Comparison of ENCODE assay signal across 16 cellular contexts in the genomic region with DNA sequence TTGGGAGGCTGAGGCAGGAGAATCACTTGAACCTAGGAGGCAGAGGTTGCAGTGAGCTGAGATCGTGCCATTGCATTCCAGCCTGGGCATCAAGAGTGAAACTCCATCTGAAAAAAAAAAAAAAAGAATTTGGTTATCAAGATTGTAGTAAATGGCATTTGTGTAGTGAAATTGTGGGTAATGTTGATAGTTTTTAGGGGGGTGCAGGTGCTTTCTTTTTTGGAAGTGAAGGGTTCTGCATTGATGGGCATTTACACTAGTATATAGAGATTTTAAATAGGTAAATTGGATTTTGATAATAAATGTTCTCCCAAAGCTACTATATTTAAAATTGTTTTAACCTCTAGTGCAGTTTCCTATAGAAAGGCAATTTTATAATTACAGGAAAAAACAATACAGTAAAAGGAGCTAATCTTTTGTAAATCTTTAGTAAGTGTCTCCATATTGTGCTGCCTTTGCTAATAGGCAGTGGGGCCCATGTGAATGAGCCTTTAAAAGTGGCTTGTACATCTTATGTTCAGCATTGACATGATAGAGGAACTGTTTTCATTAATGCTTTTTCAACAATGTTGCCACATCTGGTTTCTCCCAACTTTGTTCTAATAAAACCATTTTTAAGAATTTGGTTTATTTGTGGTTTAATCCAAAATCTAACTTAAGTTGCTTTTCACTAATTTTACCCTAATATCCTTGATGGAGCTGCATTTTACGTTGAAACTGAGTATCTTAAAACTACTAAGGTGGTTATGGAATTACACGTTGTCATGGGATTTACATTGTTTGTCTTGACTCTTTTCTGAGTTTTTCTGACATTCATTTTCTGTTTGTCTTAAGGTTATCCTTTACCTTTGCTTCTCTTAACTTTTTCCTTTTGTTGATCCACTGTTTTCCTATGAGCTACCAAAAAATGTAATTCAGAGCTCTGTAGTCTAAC. TPM values are rescaled to one million over a fixed set of nuclear protein-coding genes. Genes with fewer than 3 reads are reported as not detected.
A peak's percentile ranks its signal among the peaks of the same experiment; 100 is the strongest.
DNase-seq lines count a peak whose midpoint lies in the region; ATAC-seq, FAIRE-seq and TF ChIP-seq lines count a peak whose summit lies in the region.
"Had no signal": no experiment of that assay in that cellular context is flagged by ENCODE, and none has a peak within 500 bp of the region (broad histone marks: within the 10 kb centered on the region; RNA-seq: fewer than 3 reads in every experiment).

No MANE protein-coding gene starts in this region.

- H3K27ac ChIP-seq in BLaER1, result no peak overlapping the region
- no peak overlapping the region for H3K27ac ChIP-seq in effector memory CD4-positive, alpha-beta T cell (ENCODE audit: insufficient read depth, low read length, poor library complexity, severe bottlenecking)
- H3K27ac ChIP-seq: breast epithelium had no signal

- no peak for DNase-seq in D721Med (ENCODE audit: insufficient read length, low spot score)
- no peak for DNase-seq in T-cell
- DNase-seq in mesothelial cell of epicardium (ENCODE audit: low spot score in 2 of 2, unreplicated experiment in 2 of 2), result no peak
- DNase-seq in effector memory CD4-positive, alpha-beta T cell, result no peak
- no peak for DNase-seq in T1000 (lab: John Stamatoyannopoulos, UW)
- DNase-seq in amniotic stem cell (lab: John Stamatoyannopoulos, UW), result no peak
- DNase-seq in RKO (ENCODE audit: low spot score), result no peak
- DNase-seq: endodermal cell; islet precursor cell; NCI-H1048; stimulated activated CD4-positive, alpha-beta T cell treated with anti-CD3 and anti-CD28 coated beads, Interleukin-2, amount 100 ng/mL, for 48 hours; SW 1271; uterus had no signal

- peaks cover 38% of the 10 kb centered on the region for H3K36me3 ChIP-seq in BLaER1
- no peaks in the 10 kb centered on the region for H3K36me3 ChIP-seq in effector memory CD4-positive, alpha-beta T cell (ENCODE audit: control insufficient read depth, insufficient read depth, low read length)
- H3K36me3 ChIP-seq: breast epithelium, uterus had no signal

- CTCF ChIA-PET in T-cell (lab: Charles Lee), result interaction anchor here (0.6 to 2.1 kb wide), 12 partner anchors 10 to 257 kb away, joined by 3 to 9 read pairs (median 4); a partner anchor contains a TSS

- H3K4me1 ChIP-seq in BLaER1, result peaks cover 72% of the 10 kb centered on the region
- peaks cover 52% of the 10 kb centered on the region for H3K4me1 ChIP-seq in effector memory CD4-positive, alpha-beta T cell (ENCODE audit: control insufficient read depth, insufficient read depth, low read length, poor library complexity, severe bottlenecking)

- H3K4me3 Mint-ChIP-seq in T-cell (peak overlapping the region; percentile 29 to 60 (median 57)), mesothelial cell of epicardium (no peak overlapping the region)
- H3K4me3 Mint-ChIP-seq: endodermal cell had no signal

- no peak overlapping the region for H3K9ac ChIP-seq in BLaER1

- no peaks in the 10 kb centered on the region for H3K9me3 ChIP-seq in BLaER1
- H3K9me3 ChIP-seq in effector memory CD4-positive, alpha-beta T cell (ENCODE audit: control insufficient read depth, low read length), result no peaks in the 10 kb centered on the region
- H3K9me3 ChIP-seq: breast epithelium, uterus had no signal

- peak; percentile 11 for FAIRE-seq in D721Med (lab: Jason Lieb, UNC)
- FAIRE-seq: frontal cortex had no signal

- H3K9me3 Mint-ChIP-seq in T-cell (no peaks in the 10 kb centered on the region), mesothelial cell of epicardium (no peaks in the 10 kb centered on the region)
- H3K9me3 Mint-ChIP-seq: endodermal cell had no signal

- POLR2A ChIA-PET in T-cell (lab: Charles Lee), result interaction anchor here (0.5 to 4.2 kb wide), 16 partner anchors 8 to 762 kb away, joined by 3 to 30 read pairs (median 5); a partner anchor contains a TSS

- H3K4me1 Mint-ChIP-seq in T-cell, result peaks cover 91 to 95% (median 93%) of the 10 kb centered on the region in 3 donors
- H3K4me1 Mint-ChIP-seq in mesothelial cell of epicardium, result peaks cover 60% of the 10 kb centered on the region

- no peaks in the 10 kb centered on the region for H3K27me3 ChIP-seq in BLaER1
- no peaks in the 10 kb centered on the region for H3K27me3 ChIP-seq in effector memory CD4-positive, alpha-beta T cell (replicated peaks; ENCODE audit: control insufficient read depth, insufficient read depth, low read length, poor library complexity, severe bottlenecking)
- H3K27me3 ChIP-seq: breast epithelium, uterus had no signal

- H3K4me3 ChIP-seq in BLaER1, result no peak overlapping the region
- no peak overlapping the region for H3K4me3 ChIP-seq in effector memory CD4-positive, alpha-beta T cell (ENCODE audit: insufficient read depth, low read depth, low read length, poor library complexity, severe bottlenecking)
- H3K4me3 ChIP-seq: breast epithelium had no signal

- H3K4me2 ChIP-seq in BLaER1, result peak overlapping the region; percentile 8; the same call in 1 of the 2 replicates

- H3K27ac Mint-ChIP-seq in T-cell (peak overlapping the region; percentile 23 to 34), mesothelial cell of epicardium (peak overlapping the region; percentile 80)
- H3K27ac Mint-ChIP-seq: endodermal cell had no signal

- no peak for ATAC-seq in T-cell (replicated peaks in 1 of 4)

- H3K27me3 Mint-ChIP-seq in T-cell (no peaks in the 10 kb centered on the region), mesothelial cell of epicardium (ENCODE audit: low read depth) (no peaks in the 10 kb centered on the region)

- H4K20me1 ChIP-seq in BLaER1, result peaks cover 100% of the 10 kb centered on the region

- H3K36me3 Mint-ChIP-seq in T-cell, result peaks cover 21% of the 10 kb centered on the region
- no peaks in the 10 kb centered on the region for H3K36me3 Mint-ChIP-seq in mesothelial cell of epicardium

- TF ChIP-seq CTCF in D721Med (IDR thresholded peaks at IDR 0.05; ENCODE audit: insufficient read depth, missing control alignments) (no peak), mesothelial cell of epicardium (IDR thresholded peaks at IDR 0.05; ENCODE audit: unreplicated experiment) (no peak)

RNA-seq across cellular contexts. Expression of a gene that starts 11.1 kb away (rescaled TPM):
- 100 to 1,000 TPM; 187 to 359 (median 200) TPM for total RNA-seq in T-cell
- total RNA-seq in mesothelial cell of epicardium, result 267 to 318 TPM (median 280 TPM) in 3 replicates

RNA-seq across cellular contexts. Expression of a gene that starts 37.0 kb away (rescaled TPM):
- total RNA-seq in T-cell (100 to 1,000 TPM in 4 of 5 donors, 10 to 100 TPM in 1; 96.5 to 119 (median 101) TPM), mesothelial cell of epicardium (86.6 to 93.4 TPM (median 88.2 TPM) in 3 replicates)
